ENCODE assay signal across 11 cellular contexts in genomic region chr1:7299994-7300393, GRCh38.
DNase-seq lines count a peak whose midpoint lies in the region; FAIRE-seq and TF ChIP-seq lines count a peak whose summit lies in the region.
"Had no signal": no experiment of that assay in that cellular context is flagged by ENCODE, and none has a peak within 500 bp of the region (broad histone marks: within the 10 kb centered on the region; RNA-seq: fewer than 3 reads in every experiment).

No MANE protein-coding gene starts in this region.

- no peaks in the 10 kb centered on the region for H4K20me1 ChIP-seq in osteoblast (ENCODE audit: insufficient read depth, low read length)

- H2AFZ ChIP-seq in osteoblast (ENCODE audit: low read length): no peak overlapping the region

- H3K4me1 Mint-ChIP-seq in activated T-helper 2 cell treated with anti-CD3 and anti-CD28 coated beads, Interferon-gamma antibody, Interleukin-2, Interleukin-4, amounts not matched to agents 10 μg/mL and 5 μg/mL and 100 μg/mL, durations not matched to agents 14 hours and 24 hours and 36 hours (ENCODE audit: low read depth): no peaks in the 10 kb centered on the region

- peaks cover 7% of the 10 kb centered on the region for H3K27me3 Mint-ChIP-seq in activated T-helper 2 cell treated with anti-CD3 and anti-CD28 coated beads, Interferon-gamma antibody, Interleukin-2, Interleukin-4, amounts not matched to agents 10 μg/mL and 5 μg/mL and 100 μg/mL, durations not matched to agents 14 hours and 24 hours and 36 hours (ENCODE audit: low read depth)

- intact Hi-C loops in activated T-helper 2 cell treated with anti-CD3 and anti-CD28 coated beads, Interferon-gamma antibody, Interleukin-2, Interleukin-4, amounts not matched to agents 10 μg/mL and 5 μg/mL and 100 μg/mL, durations not matched to agents 14 hours and 24 hours and 36 hours (cut with micrococcal nuclease): no loop called here

- no peak overlapping the region for H3K4me3 Mint-ChIP-seq in activated T-helper 2 cell treated with anti-CD3 and anti-CD28 coated beads, Interferon-gamma antibody, Interleukin-2, Interleukin-4, amounts not matched to agents 10 μg/mL and 5 μg/mL and 100 μg/mL, durations not matched to agents 14 hours and 24 hours and 36 hours (ENCODE audit: low read depth)

- peak; percentile 75 for FAIRE-seq in RCC 7860 (lab: Jason Lieb, UNC)

- no peaks in the 10 kb centered on the region for H3K36me3 ChIP-seq in osteoblast (ENCODE audit: insufficient read depth, low read length)

- no peaks in the 10 kb centered on the region for H3K9me3 ChIP-seq in osteoblast (ENCODE audit: low read depth, low read length)

- H3K79me2 ChIP-seq in osteoblast (ENCODE audit: insufficient read depth, low read length): no peaks in the 10 kb centered on the region

- no peaks in the 10 kb centered on the region for H3K36me3 Mint-ChIP-seq in activated T-helper 2 cell treated with anti-CD3 and anti-CD28 coated beads, Interferon-gamma antibody, Interleukin-2, Interleukin-4, amounts not matched to agents 10 μg/mL and 5 μg/mL and 100 μg/mL, durations not matched to agents 14 hours and 24 hours and 36 hours (ENCODE audit: low read depth)

- peaks cover 36% of the 10 kb centered on the region for H3K4me1 ChIP-seq in osteoblast (ENCODE audit: insufficient read depth, low read length)

- H3K27me3 ChIP-seq in osteoblast (ENCODE audit: insufficient read depth, low read length): no peaks in the 10 kb centered on the region

- no peak overlapping the region for H3K4me3 ChIP-seq in epithelial cell of esophagus (ENCODE audit: low read length)
- H3K4me3 ChIP-seq in osteoblast (ENCODE audit: insufficient read depth, low read length): peak overlapping the region; percentile 36

- H3K4me2 ChIP-seq in osteoblast (ENCODE audit: insufficient read depth, low read length): peak overlapping the region; percentile 73

- no peak for TF ChIP-seq CTCF in epithelial cell of esophagus (IDR thresholded peaks at IDR 0.05; ENCODE audit: insufficient read depth, low read depth, low read length, missing control alignments)
- TF ChIP-seq CTCF in osteoblast (IDR thresholded peaks at IDR 0.05; ENCODE audit: extremely low read depth, low read depth, low read length): no peak

- H3K9me3 Mint-ChIP-seq in activated T-helper 2 cell treated with anti-CD3 and anti-CD28 coated beads, Interferon-gamma antibody, Interleukin-2, Interleukin-4, amounts not matched to agents 10 μg/mL and 5 μg/mL and 100 μg/mL, durations not matched to agents 14 hours and 24 hours and 36 hours: no peaks in the 10 kb centered on the region

- DNase-seq in COLO829 (ENCODE audit: low spot score) (peak; percentile 52), RCC 7860 (ENCODE audit: low spot score) (peak; percentile 57), epithelial cell of esophagus (ENCODE audit: low read depth) (peak; percentile 30), osteoblast (ENCODE audit: insufficient read length, low spot score, missing footprints) (peak; percentile 71), NCI-H2196 (lab: John Stamatoyannopoulos, UW; ENCODE audit: unreplicated experiment) (no peak), NCI-H446 treated with DMSO at 0.1 percent for 48 hours (lab: John Stamatoyannopoulos, UW) (no peak), NCI-H345 treated with DMSO at 0.1 percent for 48 hours (lab: John Stamatoyannopoulos, UW; ENCODE audit: unreplicated experiment) (no peak)
- no peak for DNase-seq in activated T-helper 2 cell treated with anti-CD3 and anti-CD28 coated beads, Interferon-gamma antibody, Interleukin-2, Interleukin-4, amounts not matched to agents 10 μg/mL and 5 μg/mL and 100 μg/mL, durations not matched to agents 14 hours and 24 hours and 36 hours (ENCODE audit: low spot score)
- DNase-seq: activated CD8-positive, alpha-beta memory T cell treated with anti-CD3 and anti-CD28 coated beads, Interleukin-2, amount 50 U/mL, for 4 hours; cerebellar nuclear complex; T-helper 1 cell had no signal

- no peak overlapping the region for H3K27ac Mint-ChIP-seq in activated T-helper 2 cell treated with anti-CD3 and anti-CD28 coated beads, Interferon-gamma antibody, Interleukin-2, Interleukin-4, amounts not matched to agents 10 μg/mL and 5 μg/mL and 100 μg/mL, durations not matched to agents 14 hours and 24 hours and 36 hours

- peak overlapping the region; percentile 96 for H3K27ac ChIP-seq in osteoblast (ENCODE audit: low read depth, low read length)

Comparison
In these comparisons a context has a peak if more than half of its experiments do, and no peak if none do; other contexts are left out.
1. DNase-seq: peak in COLO829 (single experiment), RCC 7860 (single experiment), epithelial cell of esophagus (single experiment) and osteoblast (single experiment); none in NCI-H2196 (single experiment), activated T-helper 2 cell treated with anti-CD3 and anti-CD28 coated beads, Interferon-gamma antibody, Interleukin-2, Interleukin-4, amounts not matched to agents 10 μg/mL and 5 μg/mL and 100 μg/mL, durations not matched to agents 14 hours and 24 hours and 36 hours (single experiment), NCI-H446 treated with DMSO at 0.1 percent for 48 hours (single experiment) and NCI-H345 treated with DMSO at 0.1 percent for 48 hours (single experiment).